20 cellular contexts compared by ENCODE assay signal in the genomic region with DNA sequence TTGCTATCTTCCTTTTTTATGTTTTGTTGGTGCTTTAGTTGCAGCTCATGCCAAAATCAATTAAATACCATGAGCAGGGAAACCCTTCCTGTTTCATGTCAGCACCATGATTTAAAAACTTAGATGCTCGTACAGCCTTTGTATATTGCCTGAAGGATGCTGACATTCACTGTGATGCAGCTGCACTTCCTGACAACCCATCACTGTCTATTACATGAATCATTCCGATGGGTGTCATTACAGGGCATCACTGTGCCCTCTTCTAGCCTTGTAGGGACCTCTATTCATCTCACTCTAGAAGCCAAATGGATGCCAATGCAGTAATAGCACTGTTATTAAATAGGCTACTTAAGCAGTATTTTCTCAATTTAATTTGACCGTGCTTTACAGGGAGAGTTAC. TPM values are rescaled to one million over a fixed set of nuclear protein-coding genes. Genes with fewer than 3 reads are reported as not detected.
DNase-seq lines count a peak whose midpoint lies in the region; ATAC-seq, FAIRE-seq and TF ChIP-seq lines count a peak whose summit lies in the region.
"Had no signal": no experiment of that assay in that cellular context is flagged by ENCODE, and none has a peak within 500 bp of the region (broad histone marks: within the 10 kb centered on the region; RNA-seq: fewer than 3 reads in every experiment).

No MANE protein-coding gene starts in this region.

- H2AFZ ChIP-seq in Karpas-422 (ENCODE audit: low read length): no peak overlapping the region

- H3K9me2 ChIP-seq in Karpas-422 (replicated peaks; ENCODE audit: insufficient read depth, low read length): no peaks in the 10 kb centered on the region

- no peaks in the 10 kb centered on the region for H3K79me2 ChIP-seq in Karpas-422 (ENCODE audit: low read length)

- H4K20me1 ChIP-seq in Karpas-422 (ENCODE audit: insufficient read depth, low read depth, low read length): no peaks in the 10 kb centered on the region

- H3K9ac ChIP-seq in Karpas-422 (ENCODE audit: low read length): no peak overlapping the region
- H3K9ac ChIP-seq: KMS-11 had no signal

- H3K4me2 ChIP-seq in Karpas-422 (ENCODE audit: low read depth, low read length, poor library complexity, severe bottlenecking): no peak overlapping the region
- H3K4me2 ChIP-seq: KMS-11 had no signal

- H3K36me3 ChIP-seq in Karpas-422 (ENCODE audit: insufficient read depth, low read length): no peaks in the 10 kb centered on the region
- H3K36me3 ChIP-seq: BE2C, HAP-1 had no signal

- no peak for TF ChIP-seq CTCF in epithelial cell of esophagus (IDR thresholded peaks at IDR 0.05; ENCODE audit: insufficient read depth, low read depth, low read length, missing control alignments)

- no peak for TF ChIP-seq POLR2A in GM12891 (IDR thresholded peaks at IDR 0.05; ENCODE audit: low read depth, low read length)

- peak overlapping the region; percentile 63 for H3K27ac ChIP-seq in Karpas-422 (ENCODE audit: low read length)
- H3K27ac ChIP-seq: KMS-11 had no signal

- peaks cover 79% of the 10 kb centered on the region for H3K4me1 ChIP-seq in Karpas-422 (ENCODE audit: low read length)
- H3K4me1 ChIP-seq: BE2C had no signal

- no peak for FAIRE-seq in GM12891 (lab: Jason Lieb, UNC)
- FAIRE-seq: D721Med, GM12878, GM19239 had no signal

- no peak overlapping the region for H3K4me3 ChIP-seq in Karpas-422 (ENCODE audit: low read length)
- H3K4me3 ChIP-seq in epithelial cell of esophagus (ENCODE audit: low read length): no peak overlapping the region
- H3K4me3 ChIP-seq: GM12878, HAP-1 had no signal

- H3K9me3 ChIP-seq in Karpas-422 (ENCODE audit: low read length): no peaks in the 10 kb centered on the region
- H3K9me3 ChIP-seq: BE2C, Caco-2, HAP-1 had no signal

- DNase-seq in ELR (ENCODE audit: low read depth): peak; percentile 35
- no peak for DNase-seq in Karpas-422
- DNase-seq in RKO (ENCODE audit: low spot score): peak; percentile 64
- DNase-seq in epithelial cell of esophagus (ENCODE audit: low read depth): peak; percentile 71
- no peak for DNase-seq in stimulated activated CD4-positive, alpha-beta T cell treated with anti-CD3 and anti-CD28 coated beads, Interleukin-1b, Interleukin-23, amount 100 ng/mL, for 48 hours
- DNase-seq in GM12891 (ENCODE audit: insufficient read length, low spot score): no peak
- DNase-seq: ACHN; BE2C; C1 segment of cervical spinal cord; Caco-2; CD4-positive, CD25-positive, alpha-beta regulatory T cell; DMS153; DMS79 treated with DMSO at 0.1 percent for 48 hours had no signal

- no peak for ATAC-seq in HG03442 (IDR thresholded peaks at IDR 0.05; ENCODE audit: unreplicated experiment)
- ATAC-seq in HG03354 (IDR thresholded peaks at IDR 0.05; ENCODE audit: poor library complexity, severe bottlenecking, unreplicated experiment): no peak
- ATAC-seq: GM12878 had no signal

- no peaks in the 10 kb centered on the region for H3K27me3 ChIP-seq in Karpas-422 (ENCODE audit: low read length)
- H3K27me3 ChIP-seq: BE2C had no signal

TF ChIP-seq in GM12891, 5 proteins besides CTCF, POLR2A, EP300 and RAD21:
- TF ChIP-seq TAF1 (IDR thresholded peaks at IDR 0.05; ENCODE audit: low read depth, low read length) (no peak), SPI1 (IDR thresholded peaks at IDR 0.05; ENCODE audit: low read depth, low read length) (no peak), POLR2AphosphoS5 (IDR thresholded peaks at IDR 0.05; ENCODE audit: low read depth, low read length) (no peak), POU2F2 (IDR thresholded peaks at IDR 0.05; ENCODE audit: low read depth, low read length) (no peak), PAX5 (IDR thresholded peaks at IDR 0.05; ENCODE audit: insufficient read depth, low read length, severe bottlenecking) (no peak)

RNA-seq across cellular contexts. Expression of a gene that starts 18.3 kb away (rescaled TPM):
- total RNA-seq in Karpas-422 (2014; rRNA removed; shearing (Covaris generic); ENCODE audit: low replicate concordance): 526 and 559 TPM in 2 replicates
- polyA plus RNA-seq in GM12891 (2012; ENCODE audit: low read depth, missing spikeins): 30.6 TPM

Comparison
In these comparisons a context has a peak if more than half of its experiments do, and no peak if none do; other contexts are left out.
1. DNase-seq: peak in ELR (single experiment), RKO (single experiment) and epithelial cell of esophagus (single experiment); none in Karpas-422 (single experiment), stimulated activated CD4-positive, alpha-beta T cell treated with anti-CD3 and anti-CD28 coated beads, Interleukin-1b, Interleukin-23, amount 100 ng/mL, for 48 hours (single experiment) and GM12891 (single experiment).